Comparison of ENCODE assay signal across 8 cellular contexts in genomic region chr17:43170766-43171681, GRCh38. TPM values are rescaled to one million over a fixed set of nuclear protein-coding genes. Genes with fewer than 3 reads are reported as not detected.
DNase-seq lines count a peak whose midpoint lies in the region; ATAC-seq and TF ChIP-seq lines count a peak whose summit lies in the region.

Gene NBR1, plus strand, starts transcription at chr17:43171214. Its CDS starts 4,586 bp downstream, at chr17:43175800.

- H3K4me1 ChIP-seq in hepatocyte (ENCODE audit: insufficient read depth), result peaks cover 26% of the 10 kb centered on the region

- DNase-seq in NCI-H2029 (lab: John Stamatoyannopoulos, UW), result peak; percentile 93
- peak; percentile 94 for DNase-seq in T-helper 22 cell (ENCODE audit: low read depth)
- DNase-seq in astrocyte of the cerebellum (ENCODE audit: low read depth), result peak; percentile 97
- peak; percentile 97 for DNase-seq in hepatocyte (ENCODE audit: low spot score)
- DNase-seq in renal cortical epithelial cell (ENCODE audit: low read depth), result peak; percentile 97
- no peak for DNase-seq in cortex of kidney (lab: John Stamatoyannopoulos, UW)

- H3K4me2 ChIP-seq in hepatocyte, result peak within 1 kb of the TSS; percentile 89

- H3K79me2 ChIP-seq in hepatocyte, result peaks cover 59% of the 10 kb centered on the region

- TF ChIP-seq CTCF in astrocyte of the cerebellum (IDR thresholded peaks at IDR 0.05; ENCODE audit: low read depth, low read length, missing control alignments) (no peak), hepatocyte (IDR thresholded peaks at IDR 0.05; ENCODE audit: poor library complexity) (peak; percentile 15)

- no peaks in the 10 kb centered on the region for H3K9me2 ChIP-seq in hepatocyte (replicated peaks; ENCODE audit: insufficient read depth)

- no peaks in the 10 kb centered on the region for H3K36me3 ChIP-seq in hepatocyte (replicated peaks; ENCODE audit: insufficient read depth, low read depth)

- WGBS in hepatocyte (ENCODE audit: low lambda C conversion rate, missing lambda C conversion rate), result 2% methylated on average over 43 of the region's 43 CpGs

- H3K4me3 ChIP-seq in astrocyte of the cerebellum (ENCODE audit: low read depth, low read length) (peak within 1 kb of the TSS; percentile 90), hepatocyte (peak within 1 kb of the TSS; percentile 48)

- H3K9me3 ChIP-seq in hepatocyte (ENCODE audit: low read depth), result no peaks in the 10 kb centered on the region

- ATAC-seq in GM18508 (IDR thresholded peaks at IDR 0.05; ENCODE audit: insufficient read depth, unreplicated experiment) (peak; percentile 41), HG02981 (IDR thresholded peaks at IDR 0.05; ENCODE audit: unreplicated experiment) (peak; percentile 75)

- in situ Hi-C loops in astrocyte of the cerebellum (cut with HindIII; ENCODE audit: low sequenced_read_pairs), result no loop called here

- H4K20me1 ChIP-seq in hepatocyte (ENCODE audit: insufficient read depth, poor library complexity, severe bottlenecking), result no peaks in the 10 kb centered on the region

- H3K27ac ChIP-seq in hepatocyte, result peak within 1 kb of the TSS; percentile 95

- peak within 1 kb of the TSS; percentile 38 for H2AFZ ChIP-seq in hepatocyte

- H3K27me3 ChIP-seq in hepatocyte, result no peaks in the 10 kb centered on the region

RNA-seq across cellular contexts. Expression of gene NBR1, which starts in this region (rescaled TPM):
- total RNA-seq in hepatocyte (82.4 and 82.7 TPM in 2 replicates), renal cortical epithelial cell (73.6 and 141 TPM in 2 replicates)
- polyA plus RNA-seq in hepatocyte, result 37.6 and 37.7 TPM in 2 replicates
